ENCODE assay signal across 8 cellular contexts in the genomic region with DNA sequence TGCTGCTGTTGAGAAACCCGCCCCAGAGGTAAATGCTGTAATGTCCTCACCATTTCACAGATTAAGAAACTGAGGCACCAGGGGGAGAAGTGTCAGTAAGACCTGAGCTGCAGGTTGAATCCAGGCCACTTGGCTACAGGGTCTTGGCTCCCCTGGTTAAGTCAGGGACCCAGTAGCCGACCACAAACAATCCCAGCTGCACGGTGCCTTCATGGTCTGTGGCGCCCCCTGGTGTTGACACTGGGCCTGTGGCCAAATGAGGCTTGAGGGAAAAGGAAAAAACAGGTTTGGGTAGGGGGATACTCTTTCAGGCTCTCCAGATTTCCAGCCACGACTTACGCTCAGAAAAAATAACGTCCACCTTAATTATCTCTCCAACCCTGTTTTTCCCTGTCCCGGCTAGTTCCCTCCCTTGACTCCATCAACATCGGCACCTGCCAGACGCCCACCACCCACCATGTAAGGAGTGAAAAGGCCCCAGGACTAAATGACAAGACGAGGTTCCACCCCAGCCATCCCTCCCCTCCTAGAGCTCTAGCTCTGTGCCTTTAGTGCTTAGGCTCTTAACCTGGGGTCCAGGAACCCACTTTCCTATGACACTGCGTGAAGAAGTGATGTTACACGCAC. TPM values are rescaled to one million over a fixed set of nuclear protein-coding genes. Genes with fewer than 3 reads are reported as not detected.
DNase-seq lines count a peak whose midpoint lies in the region; ATAC-seq and TF ChIP-seq lines count a peak whose summit lies in the region.

No MANE protein-coding gene starts in this region.

- H3K9me3 ChIP-seq in naive thymus-derived CD4-positive, alpha-beta T cell (ENCODE audit: control insufficient read depth in 2 of 3, low read length in 3 of 3), result no peaks in the 10 kb centered on the region

- H3K4me1 Mint-ChIP-seq in T-cell, result peaks cover 0 to 5% (median 0%) of the 10 kb centered on the region in 3 donors
- peaks cover 0 to 4% (median 0%) of the 10 kb centered on the region in 7 donors for H3K4me1 Mint-ChIP-seq in naive thymus-derived CD4-positive, alpha-beta T cell

- CTCF ChIA-PET in T-cell (lab: Charles Lee), result interaction anchor here (0.6 to 1.8 kb wide), 5 partner anchors 11 to 305 kb away, joined by 3 to 8 read pairs (median 4); no protein-coding TSS in a partner anchor
- CTCF ChIA-PET in naive thymus-derived CD4-positive, alpha-beta T cell (lab: Charles Lee), result interaction anchor here (0.7 to 2.7 kb wide), 6 partner anchors 98 to 417 kb away, joined by 3 to 20 read pairs (median 4); no protein-coding TSS in a partner anchor

- H3K27ac Mint-ChIP-seq in T-cell, result no peak overlapping the region
- peak overlapping the region in 1 of 9 donors; percentile 12 for H3K27ac Mint-ChIP-seq in naive thymus-derived CD4-positive, alpha-beta T cell

- H3K36me3 ChIP-seq in naive thymus-derived CD4-positive, alpha-beta T cell (ENCODE audit: control insufficient read depth in 2 of 3, insufficient read depth in 3 of 3, low read length in 3 of 3), result no peaks in the 10 kb centered on the region

- H3K27me3 Mint-ChIP-seq in T-cell, result peaks cover 19 to 28% of the 10 kb centered on the region in 2 donors
- H3K27me3 Mint-ChIP-seq in naive thymus-derived CD4-positive, alpha-beta T cell, result peaks cover 4 to 34% (median 15%) of the 10 kb centered on the region in 5 donors

- peak; percentile 77 for TF ChIP-seq CTCF in GM12875 (IDR thresholded peaks at IDR 0.05; ENCODE audit: borderline replicate concordance, insufficient read depth, low read depth, low read length)

- H3K4me3 Mint-ChIP-seq in T-cell, result no peak overlapping the region
- H3K4me3 Mint-ChIP-seq in naive thymus-derived CD4-positive, alpha-beta T cell, result no peak overlapping the region

- H3K27ac ChIP-seq in naive thymus-derived CD4-positive, alpha-beta T cell (ENCODE audit: low read depth, low read length), result no peak overlapping the region

- no peaks in the 10 kb centered on the region for H3K9me3 Mint-ChIP-seq in T-cell
- H3K9me3 Mint-ChIP-seq in naive thymus-derived CD4-positive, alpha-beta T cell, result no peaks in the 10 kb centered on the region

- H3K4me1 ChIP-seq in naive thymus-derived CD4-positive, alpha-beta T cell (ENCODE audit: control insufficient read depth in 2 of 2, insufficient read depth in 2 of 2, low read length in 2 of 2), result no peaks in the 10 kb centered on the region

- H3K27me3 ChIP-seq in naive thymus-derived CD4-positive, alpha-beta T cell (ENCODE audit: control insufficient read depth in 2 of 2, insufficient read depth in 2 of 2, low read length in 2 of 2), result peaks cover 0 to 3% of the 10 kb centered on the region in 2 donors

- POLR2A ChIA-PET in T-cell (lab: Charles Lee), result no interaction called here
- POLR2A ChIA-PET in naive thymus-derived CD4-positive, alpha-beta T cell (lab: Charles Lee), result no interaction called here

- peak; percentile 45 to 78 (median 62) for ATAC-seq in T-cell (replicated peaks in 1 of 4)
- ATAC-seq in naive thymus-derived CD4-positive, alpha-beta T cell, result peak; percentile 57
- no peak for ATAC-seq in GM18870 (IDR thresholded peaks at IDR 0.05; ENCODE audit: unreplicated experiment)
- no peak for ATAC-seq in GM18502 (IDR thresholded peaks at IDR 0.05; ENCODE audit: poor library complexity, unreplicated experiment)

- intact Hi-C loops in naive thymus-derived CD4-positive, alpha-beta T cell (cut with micrococcal nuclease), result loop anchor here (1.0 to 5.0 kb wide), 5 partner anchors 46 to 275 kb away; no protein-coding TSS in a partner anchor

- H3K36me3 Mint-ChIP-seq in T-cell, result peaks cover 37% of the 10 kb centered on the region
- H3K36me3 Mint-ChIP-seq in naive thymus-derived CD4-positive, alpha-beta T cell, result peaks cover 0 to 56% (median 25%) of the 10 kb centered on the region in 5 donors

- no peak overlapping the region for H3K4me3 ChIP-seq in GM12875 (ENCODE audit: low read depth, low read length)
- H3K4me3 ChIP-seq in naive thymus-derived CD4-positive, alpha-beta T cell (ENCODE audit: low read length), result no peak overlapping the region

- peak; percentile 45 for DNase-seq in AG08396 (ENCODE audit: low spot score)
- peak in 13 of 34 experiments; percentile 6 to 58 (median 19) for DNase-seq in T-cell
- DNase-seq in ecto neural progenitor cell (ENCODE audit: low spot score), result peak; percentile 78
- DNase-seq in naive thymus-derived CD4-positive, alpha-beta T cell, result peak in 8 of 9 donors; percentile 13 to 47 (median 32)
- DNase-seq in RPMI8226, result no peak

RNA-seq across cellular contexts. Expression of a gene that starts 47.7 kb away (rescaled TPM):
- total RNA-seq in T-cell, result 10 to 100 TPM; 28.7 to 43.5 (median 36.5) TPM
- total RNA-seq in naive thymus-derived CD4-positive, alpha-beta T cell, result 10 to 100 TPM; 27.3 to 66.8 (median 45.0) TPM
- polyA plus RNA-seq in naive thymus-derived CD4-positive, alpha-beta T cell, result 100 to 1,000 TPM in 1 of 2 donors, 10 to 100 TPM in 1; 89.2 to 128 TPM

RNA-seq across cellular contexts. Expression of a gene that starts 53.6 kb away (rescaled TPM):
- total RNA-seq in T-cell, result 10 to 100 TPM; 47.2 to 61.4 (median 55.6) TPM
- 10 to 100 TPM; 49.4 to 67.1 (median 62.7) TPM for total RNA-seq in naive thymus-derived CD4-positive, alpha-beta T cell
- 100 to 1,000 TPM; 112 to 113 TPM for polyA plus RNA-seq in naive thymus-derived CD4-positive, alpha-beta T cell

Comparison
In these comparisons a context has a peak if more than half of its experiments do, and no peak if none do; other contexts are left out.
1. ATAC-seq: peak in T-cell (4 of 4) and naive thymus-derived CD4-positive, alpha-beta T cell (single experiment); none in GM18870 (single experiment) and GM18502 (single experiment).